Comparison of ENCODE assay signal across 16 cellular contexts in genomic region chr17:10171057-10171456, GRCh38. TPM values are rescaled to one million over a fixed set of nuclear protein-coding genes. Genes with fewer than 3 reads are reported as not detected.
DNase-seq lines count a peak whose midpoint lies in the region; ATAC-seq and TF ChIP-seq lines count a peak whose summit lies in the region.
"Had no signal": no experiment of that assay in that cellular context is flagged by ENCODE, and none has a peak within 500 bp of the region (broad histone marks: within the 10 kb centered on the region; RNA-seq: fewer than 3 reads in every experiment).

No MANE protein-coding gene starts in this region.

- H3K4me2 ChIP-seq in IMR-90 (ENCODE audit: low read depth, low read length) (no peak overlapping the region), OCI-LY7 (ENCODE audit: low read length) (no peak overlapping the region)

- H2AK5ac ChIP-seq in IMR-90 (ENCODE audit: low read depth, low read length) = no peak overlapping the region

- H2BK15ac ChIP-seq in IMR-90 (ENCODE audit: low read depth, low read length) = no peak overlapping the region

- no peaks in the 10 kb centered on the region for H3K36me3 Mint-ChIP-seq in mesothelial cell of epicardium
- no peaks in the 10 kb centered on the region for H3K36me3 Mint-ChIP-seq in activated T-cell treated with anti-CD3 and anti-CD28 coated beads, Interleukin-2, amount 50 U/mL, for 24 hours (ENCODE audit: low read depth)
- H3K36me3 Mint-ChIP-seq: stimulated activated memory B cell treated with anti-CD40 and anti-IgM and Interleukin-4, amounts not matched to agents 10 μg/mL and 1 μg/mL and 100 μg/mL, for 72 hours had no signal

- TF ChIP-seq POLR2A in IMR-90 (IDR thresholded peaks at IDR 0.05; ENCODE audit: low read depth, low read length) = no peak
- TF ChIP-seq POLR2A in suprapubic skin (IDR thresholded peaks at IDR 0.05) = no peak

- H3K56ac ChIP-seq in IMR-90 (ENCODE audit: extremely low read depth, insufficient read depth, low read length) = no peak overlapping the region

- no peak for TF ChIP-seq EP300 in suprapubic skin (IDR thresholded peaks at IDR 0.05)

- POLR2A ChIA-PET in IMR-90 (lab: Charles Lee; ENCODE audit: unreplicated experiment) (no interaction called here), OCI-LY7 (lab: Charles Lee) (no interaction called here)

- TF ChIP-seq CTCF in IMR-90 (conservative IDR thresholded peaks at IDR 0.05; ENCODE audit: low read depth, low read length) (no peak), dorsolateral prefrontal cortex (IDR thresholded peaks at IDR 0.05 in 54 of 56, conservative IDR thresholded peaks at IDR 0.05 in 2 of 56; ENCODE audit: low read depth in 1 of 56, partially characterized antibody in 56 of 56) (no peak), mesothelial cell of epicardium (IDR thresholded peaks at IDR 0.05; ENCODE audit: unreplicated experiment) (no peak), suprapubic skin (IDR thresholded peaks at IDR 0.05) (no peak), OCI-LY7 (conservative IDR thresholded peaks at IDR 0.05; ENCODE audit: low read length) (no peak)

- H3K14ac ChIP-seq in IMR-90 (replicated peaks; ENCODE audit: low read depth, low read length) = no peak overlapping the region

- H3K4me1 Mint-ChIP-seq in mesothelial cell of epicardium = peaks cover 19% of the 10 kb centered on the region
- peaks cover 14% of the 10 kb centered on the region for H3K4me1 Mint-ChIP-seq in activated T-cell treated with anti-CD3 and anti-CD28 coated beads, Interleukin-2, amount 50 U/mL, for 24 hours (ENCODE audit: low read depth)

- H3K27me3 ChIP-seq in IMR-90 (ENCODE audit: control insufficient read depth, insufficient read depth, low read length) = no peaks in the 10 kb centered on the region
- H3K27me3 ChIP-seq in dorsolateral prefrontal cortex = no peaks in the 10 kb centered on the region
- H3K27me3 ChIP-seq in suprapubic skin = no peaks in the 10 kb centered on the region

- H3K4me1 ChIP-seq in IMR-90 (ENCODE audit: control insufficient read depth, insufficient read depth, low read length) (peaks cover 9% of the 10 kb centered on the region), suprapubic skin (peaks cover 17% of the 10 kb centered on the region), OCI-LY7 (ENCODE audit: insufficient read depth, low read length, poor library complexity, severe bottlenecking) (no peaks in the 10 kb centered on the region)

- H3K9me1 ChIP-seq in IMR-90 (ENCODE audit: insufficient read depth, low read length) = no peaks in the 10 kb centered on the region

- H3K27me3 Mint-ChIP-seq in mesothelial cell of epicardium (ENCODE audit: low read depth) = no peaks in the 10 kb centered on the region
- H3K27me3 Mint-ChIP-seq in activated T-cell treated with anti-CD3 and anti-CD28 coated beads, Interleukin-2, amount 50 U/mL, for 24 hours = peaks cover 33% of the 10 kb centered on the region

- no peak overlapping the region for H3K4me3 Mint-ChIP-seq in mesothelial cell of epicardium
- no peak overlapping the region for H3K4me3 Mint-ChIP-seq in activated T-cell treated with anti-CD3 and anti-CD28 coated beads, Interleukin-2, amount 50 U/mL, for 24 hours
- H3K4me3 Mint-ChIP-seq: stimulated activated memory B cell treated with anti-CD40 and anti-IgM and Interleukin-4, amounts not matched to agents 10 μg/mL and 1 μg/mL and 100 μg/mL, for 72 hours had no signal

- no CpG with 5 or more reads among the region's 7 CpGs for WGBS in IMR-90 (ENCODE audit: extremely low coverage in 2 of 2, insufficient read length in 1 of 2), 2 experiments
- WGBS in suprapubic skin = 43% methylated on average over 7 of the region's 7 CpGs

- peak overlapping the region; percentile 2; the same call in 1 of the 2 replicates for H3K4ac ChIP-seq in IMR-90 (ENCODE audit: low read depth, low read length)

- peak overlapping the region; percentile 22 for H3K27ac Mint-ChIP-seq in mesothelial cell of epicardium
- H3K27ac Mint-ChIP-seq in activated T-cell treated with anti-CD3 and anti-CD28 coated beads, Interleukin-2, amount 50 U/mL, for 24 hours = no peak overlapping the region

- no peak for TF ChIP-seq RAD21 in IMR-90 (IDR thresholded peaks at IDR 0.05; ENCODE audit: low read length)

- no peak overlapping the region for H3K4me3 ChIP-seq in IMR-90 (ENCODE audit: insufficient read depth, low read depth, low read length)
- H3K4me3 ChIP-seq in dorsolateral prefrontal cortex = peak overlapping the region in 13 of 59 donors; percentile 0 to 46 (median 8)
- no peak overlapping the region for H3K4me3 ChIP-seq in suprapubic skin
- H3K4me3 ChIP-seq in OCI-LY7 (ENCODE audit: low read depth, low read length, poor library complexity, severe bottlenecking) = no peak overlapping the region

- H2BK5ac ChIP-seq in IMR-90 (ENCODE audit: low read depth, low read length, poor library complexity, severe bottlenecking) = no peak overlapping the region

- H2AFZ ChIP-seq in IMR-90 (replicated peaks; ENCODE audit: low read length, poor library complexity) (no peak overlapping the region), OCI-LY7 (ENCODE audit: low read length) (no peak overlapping the region)

- DNase-seq in IMR-90 = no peak
- peak in 6 of 10 donors; percentile 10 to 51 (median 44) for DNase-seq in dorsolateral prefrontal cortex
- DNase-seq in mesothelial cell of epicardium (ENCODE audit: low spot score in 2 of 2, unreplicated experiment in 2 of 2) = no peak
- DNase-seq in suprapubic skin (ENCODE audit: low spot score in 2 of 2) = peak; percentile 79 to 82
- no peak for DNase-seq in activated T-cell treated with anti-CD3 and anti-CD28 coated beads, Interleukin-2, amount 50 U/mL, for 24 hours
- DNase-seq in NCI-H2227 treated with DMSO at 0.1 percent for 48 hours (lab: John Stamatoyannopoulos, UW) = no peak
- DNase-seq in activated CD4-positive, alpha-beta T cell treated with anti-CD3 and anti-CD28 coated beads, Interleukin-2, amount 50 U/mL, for 1 hour = no peak
- no peak for DNase-seq in OCI-LY7 (ENCODE audit: low spot score)
- DNase-seq: activated CD4-positive, alpha-beta T cell treated with anti-CD3 and anti-CD28 coated beads, Interleukin-2, amount 50 U/mL, for 48 hours; activated naive CD4-positive, alpha-beta T cell; HCEC 1CT; left colon; NK-92 treated with Interleukin-12 subunit alpha and Interleukin-12 subunit beta, amount 100 ng/mL, for 24 hours; stimulated activated CD4-positive, alpha-beta T cell treated with anti-CD3 and anti-CD28 coated beads, Interleukin-1b, Interleukin-23, amount 100 ng/mL, for 48 hours; SW 1271 had no signal

- peak overlapping the region; percentile 26; the same call in 1 of the 2 replicates for H2BK20ac ChIP-seq in IMR-90 (ENCODE audit: low read depth, low read length)

- no peaks in the 10 kb centered on the region; the same call in 1 of the 2 replicates for H3K9me3 ChIP-seq in IMR-90 (ENCODE audit: control insufficient read depth, insufficient read depth, low read length)
- H3K9me3 ChIP-seq in suprapubic skin = no peaks in the 10 kb centered on the region
- no peaks in the 10 kb centered on the region for H3K9me3 ChIP-seq in OCI-LY7 (ENCODE audit: low read length)

- no peaks in the 10 kb centered on the region for H4K20me1 ChIP-seq in IMR-90 (ENCODE audit: insufficient read depth, low read length)
- no peaks in the 10 kb centered on the region for H4K20me1 ChIP-seq in OCI-LY7 (ENCODE audit: insufficient read depth, low read length)

- no TSS peak for BruUV-seq in IMR-90 (replicated peaks; lab: Mats Ljungman, UMichigan)
- no TSS peak for BruUV-seq in OCI-LY7 (replicated peaks; lab: Mats Ljungman, UMichigan)

- CTCF ChIA-PET in IMR-90 (lab: Yijun Ruan, JAX) (no interaction called here), OCI-LY7 (lab: Charles Lee; ENCODE audit: unreplicated experiment) (no interaction called here)

- H3K9me2 ChIP-seq in OCI-LY7 (ENCODE audit: insufficient read depth, low read length) = no peaks in the 10 kb centered on the region

- no peak overlapping the region for H3K9ac ChIP-seq in IMR-90 (ENCODE audit: low read depth, low read length)

- H2AK9ac ChIP-seq in IMR-90 (replicated peaks; ENCODE audit: low read depth, low read length, poor library complexity) = no peak overlapping the region

- no peak overlapping the region for H4K5ac ChIP-seq in IMR-90 (ENCODE audit: low read depth, low read length)

- H3K23ac ChIP-seq in IMR-90 (ENCODE audit: low read depth, low read length) = no peak overlapping the region

- in situ Hi-C loops in IMR-90 (cut with MboI; ENCODE audit: low sequenced_read_pairs) = no loop called here

- ATAC-seq in IMR-90 (ENCODE audit: low read depth) = no peak
- ATAC-seq: left colon had no signal

- intact Hi-C loops in IMR-90 (cut with micrococcal nuclease) = no loop called here
- intact Hi-C loops in dorsolateral prefrontal cortex (cut with DNase I) = no loop called here
- intact Hi-C loops in OCI-LY7 (cut with micrococcal nuclease; ENCODE audit: unreplicated experiment) = no loop called here

- H3K27ac ChIP-seq in IMR-90 (ENCODE audit: insufficient read depth, low read length) (no peak overlapping the region), dorsolateral prefrontal cortex (peak overlapping the region in 19 of 59 donors; percentile 2 to 51 (median 26)), suprapubic skin (peak overlapping the region; percentile 5), OCI-LY7 (ENCODE audit: low read depth, low read length, poor library complexity, severe bottlenecking) (no peak overlapping the region)

- dilution Hi-C loops in IMR-90 (cut with HindIII; ENCODE audit: low sequenced_read_pairs, unreplicated experiment) = no loop called here

- no peak overlapping the region for H4K91ac ChIP-seq in IMR-90 (ENCODE audit: insufficient read depth, low read depth, low read length)

- H3K18ac ChIP-seq in IMR-90 (ENCODE audit: low read depth, low read length) = no peak overlapping the region

- H3K36me3 ChIP-seq in IMR-90 (ENCODE audit: control insufficient read depth, insufficient read depth, low read length) (no peaks in the 10 kb centered on the region), suprapubic skin (no peaks in the 10 kb centered on the region), OCI-LY7 (ENCODE audit: insufficient read depth, low read length) (no peaks in the 10 kb centered on the region)

- peaks cover 5% of the 10 kb centered on the region for H3K9me3 Mint-ChIP-seq in mesothelial cell of epicardium
- H3K9me3 Mint-ChIP-seq in activated T-cell treated with anti-CD3 and anti-CD28 coated beads, Interleukin-2, amount 50 U/mL, for 24 hours = no peaks in the 10 kb centered on the region

- H3K79me1 ChIP-seq in IMR-90 (ENCODE audit: low read depth in 1 of 2, low read length in 2 of 2) = no peaks in the 10 kb centered on the region; a peak in 2 of 4 replicates

- no peak overlapping the region for H2BK120ac ChIP-seq in IMR-90 (ENCODE audit: low read depth, low read length)

- H3K79me2 ChIP-seq in OCI-LY7 (ENCODE audit: insufficient read depth, low read depth, low read length) = no peaks in the 10 kb centered on the region

- H4K8ac ChIP-seq in IMR-90 (ENCODE audit: low read depth in 2 of 2, low read length in 2 of 2) = no peak overlapping the region

RNA-seq across cellular contexts. Expression of gene GAS7, which starts 27.3 kb away (rescaled TPM):
- 5.0 and 6.4 TPM in 2 replicates for total RNA-seq in IMR-90 (2012; rRNA removed)
- polyA plus RNA-seq in IMR-90 (2012; rRNA removed) = 4.1 and 4.6 TPM in 2 replicates
- 2.3 and 4.1 TPM in 2 replicates for polyA plus RNA-seq in IMR-90 (2012; cell fraction: cytosol; rRNA removed)
- polyA plus RNA-seq in IMR-90 (2012; cell fraction: nucleus; rRNA removed; ENCODE audit: low replicate concordance) = 3.2 and 5.9 TPM in 2 replicates
- 100 to 1,000 TPM; 226 to 644 (median 478) TPM for total RNA-seq in dorsolateral prefrontal cortex
- total RNA-seq in mesothelial cell of epicardium = 41.0 to 47.7 TPM (median 44.0 TPM) in 3 replicates
- 100 to 1,000 TPM in 1 of 4 donors, 10 to 100 TPM in 3; 45.7 to 106 (median 74.2) TPM for total RNA-seq in suprapubic skin
- total RNA-seq in OCI-LY7 (2014; rRNA removed; shearing (Covaris generic)) = not detected in 2 replicates
- total RNA-seq in OCI-LY7 (2022) = 0.46 and 1.5 TPM in 2 replicates

Comparison
In these comparisons a context has a peak if more than half of its experiments do, and no peak if none do; other contexts are left out.
1. DNase-seq: peak in dorsolateral prefrontal cortex (6 of 10) and suprapubic skin (2 of 2); none in IMR-90 (single experiment), mesothelial cell of epicardium (0 of 2), activated T-cell treated with anti-CD3 and anti-CD28 coated beads, Interleukin-2, amount 50 U/mL, for 24 hours (single experiment), NCI-H2227 treated with DMSO at 0.1 percent for 48 hours (single experiment), activated CD4-positive, alpha-beta T cell treated with anti-CD3 and anti-CD28 coated beads, Interleukin-2, amount 50 U/mL, for 1 hour (single experiment) and OCI-LY7 (single experiment).